ENCODE assay signal across 1 cellular context in the genomic region with DNA sequence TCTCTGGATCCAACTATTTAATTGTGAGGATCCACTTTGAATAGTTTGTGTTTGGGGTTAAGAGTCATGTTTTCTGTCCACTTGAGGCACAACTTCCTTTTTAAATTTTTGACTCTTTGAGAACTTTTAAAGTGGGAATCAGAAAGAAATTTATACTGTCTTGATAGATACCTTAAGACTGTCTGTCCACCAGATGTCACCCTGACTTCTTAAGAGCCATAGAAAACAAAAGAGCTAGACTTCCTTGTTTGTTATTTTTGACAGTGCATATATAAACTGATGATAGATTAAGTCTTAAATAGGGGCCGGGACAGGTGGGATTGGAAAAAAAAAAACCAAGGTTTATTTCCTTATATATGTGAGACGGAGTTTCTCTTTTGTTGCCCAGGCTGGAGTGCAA.
TF ChIP-seq lines count a peak whose summit lies in the region.

No MANE protein-coding gene starts in this region.

TF ChIP-seq in SK-N-SH treated with all-trans-retinoic acid at 6 μM for 48 hours, 23 proteins besides CTCF, POLR2A, EP300 and RAD21 (continued from another document):
- TF ChIP-seq, protein P1, sequence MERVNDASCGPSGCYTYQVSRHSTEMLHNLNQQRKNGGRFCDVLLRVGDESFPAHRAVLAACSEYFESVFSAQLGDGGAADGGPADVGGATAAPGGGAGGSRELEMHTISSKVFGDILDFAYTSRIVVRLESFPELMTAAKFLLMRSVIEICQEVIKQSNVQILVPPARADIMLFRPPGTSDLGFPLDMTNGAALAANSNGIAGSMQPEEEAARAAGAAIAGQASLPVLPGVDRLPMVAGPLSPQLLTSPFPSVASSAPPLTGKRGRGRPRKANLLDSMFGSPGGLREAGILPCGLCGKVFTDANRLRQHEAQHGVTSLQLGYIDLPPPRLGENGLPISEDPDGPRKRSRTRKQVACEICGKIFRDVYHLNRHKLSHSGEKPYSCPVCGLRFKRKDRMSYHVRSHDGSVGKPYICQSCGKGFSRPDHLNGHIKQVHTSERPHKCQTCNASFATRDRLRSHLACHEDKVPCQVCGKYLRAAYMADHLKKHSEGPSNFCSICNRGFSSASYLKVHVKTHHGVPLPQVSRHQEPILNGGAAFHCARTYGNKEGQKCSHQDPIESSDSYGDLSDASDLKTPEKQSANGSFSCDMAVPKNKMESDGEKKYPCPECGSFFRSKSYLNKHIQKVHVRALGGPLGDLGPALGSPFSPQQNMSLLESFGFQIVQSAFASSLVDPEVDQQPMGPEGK (CRISPR knock-in tag; IDR thresholded peaks at IDR 0.05; ENCODE audit: borderline replicate concordance) = no peak
- TF ChIP-seq ISL1 (CRISPR knock-in tag; IDR thresholded peaks at IDR 0.05) (no peak), RARB (CRISPR knock-in tag; IDR thresholded peaks at IDR 0.05) (no peak), SNAI2 (CRISPR knock-in tag; IDR thresholded peaks at IDR 0.05) (no peak), GLIS3 (CRISPR knock-in tag; IDR thresholded peaks at IDR 0.05) (no peak), ZNF8 (CRISPR knock-in tag; IDR thresholded peaks at IDR 0.05) (no peak), CSDC2 (CRISPR knock-in tag; IDR thresholded peaks at IDR 0.05) (no peak), BACH2 (CRISPR knock-in tag; IDR thresholded peaks at IDR 0.05; ENCODE audit: borderline replicate concordance) (no peak), OSR1 (CRISPR knock-in tag; IDR thresholded peaks at IDR 0.05) (no peak), TCF4 (CRISPR knock-in tag; IDR thresholded peaks at IDR 0.05; ENCODE audit: borderline replicate concordance) (no peak), ZNF70 (CRISPR knock-in tag; IDR thresholded peaks at IDR 0.05) (no peak)
- TF ChIP-seq, protein P2, sequence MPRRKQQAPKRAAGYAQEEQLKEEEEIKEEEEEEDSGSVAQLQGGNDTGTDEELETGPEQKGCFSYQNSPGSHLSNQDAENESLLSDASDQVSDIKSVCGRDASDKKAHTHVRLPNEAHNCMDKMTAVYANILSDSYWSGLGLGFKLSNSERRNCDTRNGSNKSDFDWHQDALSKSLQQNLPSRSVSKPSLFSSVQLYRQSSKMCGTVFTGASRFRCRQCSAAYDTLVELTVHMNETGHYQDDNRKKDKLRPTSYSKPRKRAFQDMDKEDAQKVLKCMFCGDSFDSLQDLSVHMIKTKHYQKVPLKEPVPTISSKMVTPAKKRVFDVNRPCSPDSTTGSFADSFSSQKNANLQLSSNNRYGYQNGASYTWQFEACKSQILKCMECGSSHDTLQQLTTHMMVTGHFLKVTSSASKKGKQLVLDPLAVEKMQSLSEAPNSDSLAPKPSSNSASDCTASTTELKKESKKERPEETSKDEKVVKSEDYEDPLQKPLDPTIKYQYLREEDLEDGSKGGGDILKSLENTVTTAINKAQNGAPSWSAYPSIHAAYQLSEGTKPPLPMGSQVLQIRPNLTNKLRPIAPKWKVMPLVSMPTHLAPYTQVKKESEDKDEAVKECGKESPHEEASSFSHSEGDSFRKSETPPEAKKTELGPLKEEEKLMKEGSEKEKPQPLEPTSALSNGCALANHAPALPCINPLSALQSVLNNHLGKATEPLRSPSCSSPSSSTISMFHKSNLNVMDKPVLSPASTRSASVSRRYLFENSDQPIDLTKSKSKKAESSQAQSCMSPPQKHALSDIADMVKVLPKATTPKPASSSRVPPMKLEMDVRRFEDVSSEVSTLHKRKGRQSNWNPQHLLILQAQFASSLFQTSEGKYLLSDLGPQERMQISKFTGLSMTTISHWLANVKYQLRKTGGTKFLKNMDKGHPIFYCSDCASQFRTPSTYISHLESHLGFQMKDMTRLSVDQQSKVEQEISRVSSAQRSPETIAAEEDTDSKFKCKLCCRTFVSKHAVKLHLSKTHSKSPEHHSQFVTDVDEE (CRISPR knock-in tag; IDR thresholded peaks at IDR 0.05) = no peak
- TF ChIP-seq, protein P3, sequence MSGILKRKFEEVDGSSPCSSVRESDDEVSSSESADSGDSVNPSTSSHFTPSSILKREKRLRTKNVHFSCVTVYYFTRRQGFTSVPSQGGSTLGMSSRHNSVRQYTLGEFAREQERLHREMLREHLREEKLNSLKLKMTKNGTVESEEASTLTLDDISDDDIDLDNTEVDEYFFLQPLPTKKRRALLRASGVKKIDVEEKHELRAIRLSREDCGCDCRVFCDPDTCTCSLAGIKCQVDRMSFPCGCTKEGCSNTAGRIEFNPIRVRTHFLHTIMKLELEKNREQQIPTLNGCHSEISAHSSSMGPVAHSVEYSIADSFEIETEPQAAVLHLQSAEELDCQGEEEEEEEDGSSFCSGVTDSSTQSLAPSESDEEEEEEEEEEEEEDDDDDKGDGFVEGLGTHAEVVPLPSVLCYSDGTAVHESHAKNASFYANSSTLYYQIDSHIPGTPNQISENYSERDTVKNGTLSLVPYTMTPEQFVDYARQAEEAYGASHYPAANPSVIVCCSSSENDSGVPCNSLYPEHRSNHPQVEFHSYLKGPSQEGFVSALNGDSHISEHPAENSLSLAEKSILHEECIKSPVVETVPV (CRISPR knock-in tag; IDR thresholded peaks at IDR 0.05) = no peak
